In the genomic region with DNA sequence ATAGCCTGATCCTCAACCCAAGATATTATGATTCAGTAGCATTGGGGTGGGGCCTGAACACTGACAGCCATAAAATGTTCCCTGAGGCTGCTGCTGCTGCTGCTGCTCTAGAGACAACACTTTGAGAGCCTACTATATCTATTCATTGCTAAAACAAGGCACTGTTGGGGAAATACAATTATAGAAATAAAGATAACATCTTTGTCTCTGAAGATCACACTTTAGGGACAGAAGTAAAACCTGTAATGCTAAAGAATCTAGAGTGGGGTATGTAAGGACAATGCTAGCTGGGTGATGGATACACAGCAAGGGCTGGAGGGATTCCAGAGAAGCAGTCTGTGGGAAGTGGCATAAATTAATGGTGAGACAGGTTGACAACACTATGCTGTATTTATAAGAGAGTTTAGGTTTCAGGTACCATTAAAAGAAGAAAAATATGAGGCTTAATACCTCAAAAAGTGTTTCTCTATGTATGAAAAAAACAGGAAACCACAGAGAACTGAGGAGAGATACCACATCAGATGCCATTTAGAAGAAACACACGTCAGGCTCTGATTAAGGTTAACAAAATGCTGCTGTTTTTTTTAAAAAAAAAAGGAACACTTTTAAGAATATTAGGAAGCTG, we compare ENCODE assay signal across 9 cellular contexts.
DNase-seq lines count a peak whose midpoint lies in the region; ATAC-seq, FAIRE-seq and TF ChIP-seq lines count a peak whose summit lies in the region.
"Had no signal": no experiment of that assay in that cellular context is flagged by ENCODE, and none has a peak within 500 bp of the region (broad histone marks: within the 10 kb centered on the region; RNA-seq: fewer than 3 reads in every experiment).

No MANE protein-coding gene starts in this region.

- no peak for FAIRE-seq in pancreas (lab: Jason Lieb, UNC)
- FAIRE-seq: H1 had no signal

- TF ChIP-seq EP300 in esophagus muscularis mucosa (IDR thresholded peaks at IDR 0.05): no peak

- H3K36me3 ChIP-seq in pancreas (no peaks in the 10 kb centered on the region), esophagus muscularis mucosa (peaks cover 0 to 23% (median 0%) of the 10 kb centered on the region in 4 donors)

- no peak for TF ChIP-seq CTCF in CD4-positive, alpha-beta T cell (IDR thresholded peaks at IDR 0.05)
- no peak for TF ChIP-seq CTCF in fibroblast of pulmonary artery (IDR thresholded peaks at IDR 0.05; ENCODE audit: low read length, missing control alignments)
- no peak for TF ChIP-seq CTCF in pancreas (IDR thresholded peaks at IDR 0.05)
- no peak for TF ChIP-seq CTCF in esophagus muscularis mucosa (IDR thresholded peaks at IDR 0.05)
- TF ChIP-seq CTCF in coronary artery (IDR thresholded peaks at IDR 0.05): no peak

- no peak for TF ChIP-seq POLR2A in esophagus muscularis mucosa (IDR thresholded peaks at IDR 0.05; ENCODE audit: low read depth)

- peak overlapping the region; percentile 94 for H3K27ac Mint-ChIP-seq in CD4-positive, alpha-beta T cell

- 81 to 88% methylated on average over 1 of the region's 1 CpG for WGBS in pancreas, 2 donors
- WGBS in esophagus muscularis mucosa: 76% methylated on average over 1 of the region's 1 CpG

- peak overlapping the region; percentile 65 for H3K27ac ChIP-seq in CD4-positive, alpha-beta T cell (ENCODE audit: low read depth, low read length)
- H3K27ac ChIP-seq in pancreas (no peak overlapping the region), esophagus muscularis mucosa (replicated peaks in 1 of 4) (no peak overlapping the region), coronary artery (no peak overlapping the region)

- POLR2A ChIA-PET in CD4-positive, alpha-beta T cell (lab: Charles Lee): interaction anchor here (0.6 to 1.8 kb wide), 15 partner anchors 8 to 839 kb away, joined by 3 to 7 read pairs (median 3); a partner anchor contains a TSS

- peaks cover 22% of the 10 kb centered on the region for H3K36me3 Mint-ChIP-seq in CD4-positive, alpha-beta T cell (ENCODE audit: low read depth)

- H3K27me3 ChIP-seq in CD4-positive, alpha-beta T cell (ENCODE audit: control insufficient read depth, insufficient read depth, low read length): no peaks in the 10 kb centered on the region
- no peaks in the 10 kb centered on the region for H3K27me3 ChIP-seq in pancreas
- H3K27me3 ChIP-seq in esophagus muscularis mucosa: no peaks in the 10 kb centered on the region

- H3K4me3 ChIP-seq in fibroblast of pulmonary artery (replicated peaks; ENCODE audit: low read depth, low read length): no peak overlapping the region
- H3K4me3 ChIP-seq in pancreas: no peak overlapping the region
- no peak overlapping the region for H3K4me3 ChIP-seq in esophagus muscularis mucosa
- no peak overlapping the region for H3K4me3 ChIP-seq in coronary artery

- CTCF ChIA-PET in CD4-positive, alpha-beta T cell (lab: Charles Lee): interaction anchor here (0.6 kb wide), 1 partner anchor 53 kb away, joined by 3 read pairs; no protein-coding TSS in a partner anchor

- no peaks in the 10 kb centered on the region for H3K27me3 Mint-ChIP-seq in CD4-positive, alpha-beta T cell

- DNase-seq in CD4-positive, alpha-beta T cell: peak; percentile 27 to 49 (median 38)
- peak in 3 of 5 donors; percentile 25 to 79 (median 27) for DNase-seq in T-helper 1 cell
- DNase-seq in fibroblast of pulmonary artery (ENCODE audit: low read depth): peak; percentile 53
- no peak for DNase-seq in pancreas
- DNase-seq in esophagus muscularis mucosa (ENCODE audit: extremely low spot score): no peak
- no peak for DNase-seq in middle frontal gyrus (ENCODE audit: extremely low spot score, low spot score)
- DNase-seq in coronary artery (ENCODE audit: low spot score): no peak

- peaks cover 90% of the 10 kb centered on the region for H3K4me1 Mint-ChIP-seq in CD4-positive, alpha-beta T cell (ENCODE audit: low read depth)

- peak overlapping the region; percentile 77 for H3K4me3 Mint-ChIP-seq in CD4-positive, alpha-beta T cell

- H3K9me3 ChIP-seq in CD4-positive, alpha-beta T cell (ENCODE audit: control insufficient read depth, low read length): no peaks in the 10 kb centered on the region
- no peaks in the 10 kb centered on the region for H3K9me3 ChIP-seq in pancreas
- no peaks in the 10 kb centered on the region for H3K9me3 ChIP-seq in esophagus muscularis mucosa

- H3K4me1 ChIP-seq in pancreas: no peaks in the 10 kb centered on the region
- peaks cover 0 to 21% (median 2%) of the 10 kb centered on the region in 4 donors for H3K4me1 ChIP-seq in esophagus muscularis mucosa

- ATAC-seq in CD4-positive, alpha-beta T cell (ENCODE audit: poor library complexity): peak; percentile 81
- ATAC-seq in GM21723 (IDR thresholded peaks at IDR 0.05; ENCODE audit: unreplicated experiment): peak; percentile 52
- no peak for ATAC-seq in pancreas

- peaks cover 8% of the 10 kb centered on the region for H3K9me3 Mint-ChIP-seq in CD4-positive, alpha-beta T cell

- intact Hi-C loops in CD4-positive, alpha-beta T cell (cut with DNase I, micrococcal nuclease): loop anchor here in 1 of 2 experiments (1.0 to 5.0 kb wide), 6 partner anchors 11 to 424 kb away; no protein-coding TSS in a partner anchor
- intact Hi-C loops in pancreas (cut with DNase I) (no loop called here), esophagus muscularis mucosa (cut with DNase I) (no loop called here)

Comparison
In these comparisons a context has a peak if more than half of its experiments do, and no peak if none do; other contexts are left out.
1. ATAC-seq: peak in CD4-positive, alpha-beta T cell (single experiment) and GM21723 (single experiment); none in pancreas (0 of 4).
2. DNase-seq: peak in CD4-positive, alpha-beta T cell (10 of 10), T-helper 1 cell (3 of 5) and fibroblast of pulmonary artery (single experiment); none in pancreas (0 of 6), esophagus muscularis mucosa (single experiment), middle frontal gyrus (single experiment) and coronary artery (single experiment).